14 cellular contexts compared by ENCODE assay signal in genomic region chr3:12842469-12842868, GRCh38. TPM values are rescaled to one million over a fixed set of nuclear protein-coding genes. Genes with fewer than 3 reads are reported as not detected.
DNase-seq lines count a peak whose midpoint lies in the region; ATAC-seq and TF ChIP-seq lines count a peak whose summit lies in the region.
"Had no signal": no experiment of that assay in that cellular context is flagged by ENCODE, and none has a peak within 500 bp of the region (broad histone marks: within the 10 kb centered on the region; RNA-seq: fewer than 3 reads in every experiment).

No MANE protein-coding gene starts in this region.

- peaks cover 0 to 1% (median 0%) of the 10 kb centered on the region in 7 donors for H3K9me3 Mint-ChIP-seq in CD4-positive, CD25-positive, alpha-beta regulatory T cell
- H3K9me3 Mint-ChIP-seq in Caco-2 (ENCODE audit: unreplicated experiment), result peaks cover 19% of the 10 kb centered on the region
- peaks cover 0 to 1% (median 0%) of the 10 kb centered on the region in 11 donors for H3K9me3 Mint-ChIP-seq in naive thymus-derived CD4-positive, alpha-beta T cell

- H3K36me3 ChIP-seq in CD4-positive, CD25-positive, alpha-beta regulatory T cell (ENCODE audit: control insufficient read depth, insufficient read depth, low read length), result peaks cover 23% of the 10 kb centered on the region
- H3K36me3 ChIP-seq in Caco-2 (ENCODE audit: control insufficient read depth, insufficient read depth, low read length) (peaks cover 10% of the 10 kb centered on the region), esophagus squamous epithelium (peaks cover 13 to 27% (median 20%) of the 10 kb centered on the region in 3 donors)
- H3K36me3 ChIP-seq in naive thymus-derived CD4-positive, alpha-beta T cell (ENCODE audit: control insufficient read depth in 2 of 3, insufficient read depth in 3 of 3, low read length in 3 of 3), result peaks cover 0 to 29% (median 15%) of the 10 kb centered on the region in 3 experiments

- intact Hi-C loops in Caco-2 (cut with micrococcal nuclease; ENCODE audit: unreplicated experiment) (no loop called here), esophagus squamous epithelium (cut with DNase I) (loop anchor here (10.0 kb wide), 1 partner anchor 138 kb away; no protein-coding TSS in a partner anchor)
- intact Hi-C loops in naive thymus-derived CD4-positive, alpha-beta T cell (cut with micrococcal nuclease), result loop anchor here in 1 of 2 donors (10.0 kb wide), 1 partner anchor 612 kb away; no protein-coding TSS in a partner anchor

- peaks cover 4% of the 10 kb centered on the region for H3K27me3 Mint-ChIP-seq in CD4-positive, CD25-positive, alpha-beta regulatory T cell
- no peaks in the 10 kb centered on the region for H3K27me3 Mint-ChIP-seq in Caco-2 (ENCODE audit: insufficient read depth, unreplicated experiment)
- no peaks in the 10 kb centered on the region for H3K27me3 Mint-ChIP-seq in naive thymus-derived CD4-positive, alpha-beta T cell

- no peak for DNase-seq in CD4-positive, CD25-positive, alpha-beta regulatory T cell
- DNase-seq in Caco-2 (no peak), NCI-H187 treated with DMSO at 0.1 percent for 48 hours (lab: John Stamatoyannopoulos, UW) (no peak), esophagus squamous epithelium (lab: John Stamatoyannopoulos, UW) (no peak), GM20000 (ENCODE audit: low spot score) (no peak)
- no peak for DNase-seq in naive thymus-derived CD4-positive, alpha-beta T cell
- DNase-seq: activated effector memory CD4-positive, alpha-beta T cell treated with anti-CD3 and anti-CD28 coated beads, Interleukin-2, amount 50 U/mL, for 16 hours; MV-4-11; NCI-H2081; NCI-H526 treated with DMSO at 0.1 percent for 48 hours; stimulated activated CD4-positive, alpha-beta T cell treated with anti-CD3 and anti-CD28 coated beads, Interleukin-4, amount 100 ng/mL, for 4 hours; T-helper 9 cell had no signal

- 93 to 96% methylated on average over 4 of the region's 4 CpGs for WGBS in esophagus squamous epithelium, 2 donors

- H3K4me3 ChIP-seq in CD4-positive, CD25-positive, alpha-beta regulatory T cell (ENCODE audit: low read depth, low read length), result no peak overlapping the region
- no peak overlapping the region for H3K4me3 ChIP-seq in Caco-2 (ENCODE audit: low read depth, low read length)
- no peak overlapping the region for H3K4me3 ChIP-seq in naive thymus-derived CD4-positive, alpha-beta T cell (ENCODE audit: low read length)
- H3K4me3 ChIP-seq in esophagus squamous epithelium, result no peak overlapping the region

- no peaks in the 10 kb centered on the region for H3K9me3 ChIP-seq in CD4-positive, CD25-positive, alpha-beta regulatory T cell (ENCODE audit: control insufficient read depth in 2 of 2, low read length in 2 of 2)
- no peaks in the 10 kb centered on the region for H3K9me3 ChIP-seq in Caco-2
- no peaks in the 10 kb centered on the region for H3K9me3 ChIP-seq in naive thymus-derived CD4-positive, alpha-beta T cell (ENCODE audit: control insufficient read depth in 2 of 3, low read length in 3 of 3)
- H3K9me3 ChIP-seq in esophagus squamous epithelium, result no peaks in the 10 kb centered on the region
- H3K9me3 ChIP-seq: tibial nerve had no signal

- no TSS peak for BruUV-seq in Caco-2 (replicated peaks; lab: Mats Ljungman, UMichigan)

- H3K36me3 Mint-ChIP-seq in CD4-positive, CD25-positive, alpha-beta regulatory T cell, result peaks cover 21% of the 10 kb centered on the region
- peaks cover 49% of the 10 kb centered on the region for H3K36me3 Mint-ChIP-seq in Caco-2 (ENCODE audit: insufficient read depth, unreplicated experiment)
- H3K36me3 Mint-ChIP-seq in naive thymus-derived CD4-positive, alpha-beta T cell, result peaks cover 0 to 29% (median 16%) of the 10 kb centered on the region in 5 donors

- POLR2A ChIA-PET in Caco-2 (lab: Charles Lee), result no interaction called here
- POLR2A ChIA-PET in naive thymus-derived CD4-positive, alpha-beta T cell (lab: Charles Lee), result interaction anchor here (0.5 to 3.0 kb wide), 9 partner anchors 16 to 637 kb away, joined by 3 to 30 read pairs (median 5); partner anchors contain the start of genes CAND2 and HDAC11

- ATAC-seq in CD4-positive, CD25-positive, alpha-beta regulatory T cell (ENCODE audit: low read depth in 2 of 2), result no peak
- ATAC-seq in naive thymus-derived CD4-positive, alpha-beta T cell, result no peak

- no peaks in the 10 kb centered on the region for H3K27me3 ChIP-seq in CD4-positive, CD25-positive, alpha-beta regulatory T cell (ENCODE audit: control insufficient read depth, insufficient read depth, low read length)
- H3K27me3 ChIP-seq in Caco-2 (replicated peaks; ENCODE audit: control insufficient read depth, insufficient read depth, low read length) (no peaks in the 10 kb centered on the region), esophagus squamous epithelium (no peaks in the 10 kb centered on the region)
- no peaks in the 10 kb centered on the region for H3K27me3 ChIP-seq in naive thymus-derived CD4-positive, alpha-beta T cell (ENCODE audit: control insufficient read depth in 2 of 2, insufficient read depth in 2 of 2, low read length in 2 of 2)
- H3K27me3 ChIP-seq: tibial nerve had no signal

- peaks cover 13 to 44% (median 38%) of the 10 kb centered on the region in 4 donors for H3K4me1 Mint-ChIP-seq in CD4-positive, CD25-positive, alpha-beta regulatory T cell
- H3K4me1 Mint-ChIP-seq in Caco-2 (ENCODE audit: low read depth, unreplicated experiment), result peaks cover 8% of the 10 kb centered on the region
- peaks cover 22 to 48% (median 38%) of the 10 kb centered on the region in 7 donors for H3K4me1 Mint-ChIP-seq in naive thymus-derived CD4-positive, alpha-beta T cell

- TF ChIP-seq CTCF in Caco-2 (IDR thresholded peaks at IDR 0.05; ENCODE audit: insufficient read depth in 1 of 2, low read depth in 1 of 2, low read length in 1 of 2, severe bottlenecking in 1 of 2, unreplicated experiment in 1 of 2) (no peak), VCaP (conservative IDR thresholded peaks at IDR 0.05) (no peak), esophagus squamous epithelium (IDR thresholded peaks at IDR 0.05) (no peak), GM20000 (IDR thresholded peaks at IDR 0.05; ENCODE audit: extremely low read depth, missing control alignments) (no peak)

- peak overlapping the region in 2 of 4 donors; percentile 24 to 94 for H3K4me3 Mint-ChIP-seq in CD4-positive, CD25-positive, alpha-beta regulatory T cell
- H3K4me3 Mint-ChIP-seq in Caco-2 (ENCODE audit: unreplicated experiment), result peak overlapping the region; percentile 93
- H3K4me3 Mint-ChIP-seq in naive thymus-derived CD4-positive, alpha-beta T cell, result peak overlapping the region in 2 of 10 donors; percentile 25 to 96

- H3K4me1 ChIP-seq in CD4-positive, CD25-positive, alpha-beta regulatory T cell (ENCODE audit: control insufficient read depth, insufficient read depth, low read length, poor library complexity, severe bottlenecking), result peaks cover 28% of the 10 kb centered on the region
- H3K4me1 ChIP-seq in Caco-2 (peaks cover 20% of the 10 kb centered on the region), esophagus squamous epithelium (peaks cover 18 to 38% (median 32%) of the 10 kb centered on the region in 3 donors)
- peaks cover 16 to 22% of the 10 kb centered on the region in 2 donors for H3K4me1 ChIP-seq in naive thymus-derived CD4-positive, alpha-beta T cell (ENCODE audit: control insufficient read depth in 2 of 2, insufficient read depth in 2 of 2, low read length in 2 of 2)

- H3K27ac ChIP-seq in CD4-positive, CD25-positive, alpha-beta regulatory T cell (ENCODE audit: insufficient read depth, low read length, poor library complexity, severe bottlenecking), result no peak overlapping the region
- H3K27ac ChIP-seq in VCaP, result peak overlapping the region; percentile 92; the same call in 1 of the 2 replicates
- H3K27ac ChIP-seq in naive thymus-derived CD4-positive, alpha-beta T cell (ENCODE audit: low read depth, low read length), result peak overlapping the region; percentile 92
- H3K27ac ChIP-seq in esophagus squamous epithelium, result no peak overlapping the region

- peak overlapping the region in 2 of 3 donors; percentile 99 for H3K27ac Mint-ChIP-seq in CD4-positive, CD25-positive, alpha-beta regulatory T cell
- peak overlapping the region; percentile 100 for H3K27ac Mint-ChIP-seq in Caco-2 (ENCODE audit: unreplicated experiment)
- H3K27ac Mint-ChIP-seq in naive thymus-derived CD4-positive, alpha-beta T cell, result peak overlapping the region in 7 of 9 donors; percentile 11 to 100 (median 99)

- TF ChIP-seq POLR2A in esophagus squamous epithelium (IDR thresholded peaks at IDR 0.05), result no peak

- CTCF ChIA-PET in Caco-2 (lab: Charles Lee), result interaction anchor here (1.5 kb wide), 1 partner anchor 49 kb away, joined by 5 read pairs; no protein-coding TSS in a partner anchor
- CTCF ChIA-PET in naive thymus-derived CD4-positive, alpha-beta T cell (lab: Charles Lee), result interaction anchor here (0.6 to 2.8 kb wide), 10 partner anchors 9 to 137 kb away, joined by 3 to 16 read pairs (median 4); partner anchors contain the start of gene CAND2

RNA-seq across cellular contexts. Expression of gene RPL32, which starts 1.1 kb away (rescaled TPM):
- 2,250 TPM for total RNA-seq in CD4-positive, CD25-positive, alpha-beta regulatory T cell
- 1,000 to 10,000 TPM; 2,316 to 3,950 (median 3,295) TPM for polyA plus RNA-seq in CD4-positive, CD25-positive, alpha-beta regulatory T cell
- total RNA-seq in Caco-2 (2022) (1,713 and 1,899 TPM in 2 replicates), esophagus squamous epithelium (100 to 1,000 TPM; 657 to 937 (median 873) TPM)
- total RNA-seq in naive thymus-derived CD4-positive, alpha-beta T cell, result 1,000 to 10,000 TPM; 1,890 to 4,471 (median 4,246) TPM
- polyA plus RNA-seq in naive thymus-derived CD4-positive, alpha-beta T cell, result 1,000 to 10,000 TPM; 4,172 to 4,415 TPM

RNA-seq across cellular contexts. Expression of gene CAND2, which starts 46.0 kb away (rescaled TPM):
- total RNA-seq in CD4-positive, CD25-positive, alpha-beta regulatory T cell, result 0.72 TPM
- under 1 TPM; 0.63 to 0.98 (median 0.83) TPM for polyA plus RNA-seq in CD4-positive, CD25-positive, alpha-beta regulatory T cell
- total RNA-seq in Caco-2 (2022), result not detected in 2 replicates
- total RNA-seq in naive thymus-derived CD4-positive, alpha-beta T cell, result 1 to 10 TPM in 4 of 5 experiments, under 1 TPM in 1; 0.15 to 8.2 (median 4.3) TPM
- polyA plus RNA-seq in naive thymus-derived CD4-positive, alpha-beta T cell, result 1 to 10 TPM; 3.4 to 5.5 TPM
- total RNA-seq in esophagus squamous epithelium, result 1 to 10 TPM in 1 of 4 donors, under 1 TPM in 3; 0.61 to 1.7 (median 0.91) TPM

Comparison
In these comparisons a context has a peak if more than half of its experiments do, and no peak if none do; other contexts are left out.
1. H3K27ac ChIP-seq: peak in VCaP (single experiment) and naive thymus-derived CD4-positive, alpha-beta T cell (single experiment); none in CD4-positive, CD25-positive, alpha-beta regulatory T cell (single experiment) and esophagus squamous epithelium (0 of 4).
2. Peak in every context shown above with its lines, with median percentiles within 50 percentile points of each other: H3K27ac Mint-ChIP-seq.